ENCODE assay signal across 19 cellular contexts in genomic region chr1:78237364-78237916, GRCh38.
DNase-seq lines count a peak whose midpoint lies in the region; ATAC-seq and TF ChIP-seq lines count a peak whose summit lies in the region.
"Had no signal": no experiment of that assay in that cellular context is flagged by ENCODE, and none has a peak within 500 bp of the region (broad histone marks: within the 10 kb centered on the region; RNA-seq: fewer than 3 reads in every experiment).

No MANE protein-coding gene starts in this region.

- H3K9me2 ChIP-seq in GM23338 (ENCODE audit: insufficient read depth) (no peaks in the 10 kb centered on the region), PC-3 (replicated peaks; ENCODE audit: low read length) (no peaks in the 10 kb centered on the region)

- BruUV-seq in PC-3 (replicated peaks; lab: Mats Ljungman, UMichigan), result no TSS peak

- H3K79me2 ChIP-seq in GM23338 (replicated peaks; ENCODE audit: insufficient read depth) (no peaks in the 10 kb centered on the region), PC-3 (ENCODE audit: low read length) (no peaks in the 10 kb centered on the region)

- H3K36me3 ChIP-seq in GM23338 (ENCODE audit: insufficient read depth) (no peaks in the 10 kb centered on the region), PC-3 (ENCODE audit: low read depth, low read length) (peaks cover 8% of the 10 kb centered on the region; the same call in 1 of the 2 replicates), heart left ventricle (no peaks in the 10 kb centered on the region)
- H3K36me3 ChIP-seq: breast epithelium, neutrophil had no signal

- no peaks in the 10 kb centered on the region for H3F3A ChIP-seq in GM23338 (replicated peaks; ENCODE audit: low read depth)
- H3F3A ChIP-seq in PC-3 (ENCODE audit: low read length, unreplicated experiment), result peaks cover 10% of the 10 kb centered on the region

- H3K4me1 ChIP-seq in GM23338 (ENCODE audit: insufficient read depth) (no peaks in the 10 kb centered on the region), PC-3 (ENCODE audit: insufficient read depth, low read length) (peaks cover 38% of the 10 kb centered on the region), heart left ventricle (peaks cover 0 to 12% (median 0%) of the 10 kb centered on the region in 12 donors)
- H3K4me1 ChIP-seq: breast epithelium had no signal

- H4K20me1 ChIP-seq in GM23338 (replicated peaks; ENCODE audit: insufficient read depth) (no peaks in the 10 kb centered on the region), PC-3 (ENCODE audit: low read length) (no peaks in the 10 kb centered on the region)

- H3K27me3 ChIP-seq in GM23338 (ENCODE audit: insufficient read depth) (peaks cover 99% of the 10 kb centered on the region), PC-3 (ENCODE audit: low read length) (no peaks in the 10 kb centered on the region), heart left ventricle (no peaks in the 10 kb centered on the region)
- H3K27me3 ChIP-seq: breast epithelium, neutrophil had no signal

- H3K27me3 Mint-ChIP-seq in GM23338 (ENCODE audit: insufficient read depth, low read depth, poor library complexity) (peaks cover 92% of the 10 kb centered on the region), progenitor cell of endocrine pancreas (peaks cover 12% of the 10 kb centered on the region)
- H3K27me3 Mint-ChIP-seq in stimulated activated naive CD8-positive, alpha-beta T cell treated with anti-CD3 and anti-CD28 coated beads, Interleukin-15, amount 100 ng/mL, for 72 hours, result no peaks in the 10 kb centered on the region

- H3K4me2 ChIP-seq in GM23338 (no peak overlapping the region), PC-3 (ENCODE audit: low read length) (peak overlapping the region; percentile 53)

- H3K9me3 ChIP-seq in PC-3 (ENCODE audit: low read length) (no peaks in the 10 kb centered on the region), heart left ventricle (peaks cover 0 to 11% (median 0%) of the 10 kb centered on the region in 12 donors)
- H3K9me3 ChIP-seq: breast epithelium, neutrophil had no signal

- ATAC-seq in GM23338, result peak; percentile 94
- peak; percentile 97 for ATAC-seq in PC-3
- no peak for ATAC-seq in heart left ventricle
- ATAC-seq in stimulated activated naive CD8-positive, alpha-beta T cell treated with anti-CD3 and anti-CD28 coated beads, Interleukin-15, amount 100 ng/mL, for 72 hours, result no peak
- no peak for ATAC-seq in HG02870 (IDR thresholded peaks at IDR 0.05; ENCODE audit: unreplicated experiment)
- ATAC-seq: T-cell had no signal

- H3K4me3 ChIP-seq in GM23338, result no peak overlapping the region
- H3K4me3 ChIP-seq in PC-3 (ENCODE audit: low read length), result no peak overlapping the region
- H3K4me3 ChIP-seq in heart left ventricle, result no peak overlapping the region
- H3K4me3 ChIP-seq: breast epithelium had no signal

- CTCF ChIA-PET in PC-3 (lab: Charles Lee), result interaction anchor here (0.6 to 1.6 kb wide), 3 partner anchors 16 to 66 kb away, joined by 3 to 5 read pairs (median 4); no protein-coding TSS in a partner anchor

- 35 to 44% (median 41%) methylated on average over 4 of the region's 4 CpGs for WGBS in heart left ventricle, 4 donors

- TF ChIP-seq POLR2A in heart left ventricle (IDR thresholded peaks at IDR 0.05), result no peak

- no peak overlapping the region for H3K4me3 Mint-ChIP-seq in GM23338
- H3K4me3 Mint-ChIP-seq in progenitor cell of endocrine pancreas (ENCODE audit: low read depth), result no peak overlapping the region
- no peak overlapping the region for H3K4me3 Mint-ChIP-seq in stimulated activated naive CD8-positive, alpha-beta T cell treated with anti-CD3 and anti-CD28 coated beads, Interleukin-15, amount 100 ng/mL, for 72 hours
- H3K4me3 Mint-ChIP-seq: B cell, mesothelial cell of epicardium, T-cell had no signal

- intact Hi-C loops in PC-3 (cut with micrococcal nuclease), result loop anchor here (1.0 to 5.0 kb wide), 7 partner anchors 17 to 370 kb away; no protein-coding TSS in a partner anchor
- intact Hi-C loops in heart left ventricle (cut with DNase I), result no loop called here

- peaks cover 13% of the 10 kb centered on the region for H3K4me1 Mint-ChIP-seq in GM23338
- H3K4me1 Mint-ChIP-seq in progenitor cell of endocrine pancreas (ENCODE audit: low read depth), result peaks cover 17% of the 10 kb centered on the region
- no peaks in the 10 kb centered on the region for H3K4me1 Mint-ChIP-seq in stimulated activated naive CD8-positive, alpha-beta T cell treated with anti-CD3 and anti-CD28 coated beads, Interleukin-15, amount 100 ng/mL, for 72 hours
- H3K4me1 Mint-ChIP-seq: B cell, mesothelial cell of epicardium, T-cell had no signal

- DNase-seq in GM23338 (ENCODE audit: low spot score) (peak; percentile 70), PC-3 (peak; percentile 98), iPS DF 19.7 (ENCODE audit: low read depth, low spot score) (peak; percentile 54), progenitor cell of endocrine pancreas (ENCODE audit: low spot score, unreplicated experiment) (no peak), heart left ventricle (no peak), NCI-H146 treated with DMSO at 0.1 percent for 48 hours (lab: John Stamatoyannopoulos, UW; ENCODE audit: unreplicated experiment) (no peak)
- no peak for DNase-seq in stimulated activated naive CD8-positive, alpha-beta T cell treated with anti-CD3 and anti-CD28 coated beads, Interleukin-15, amount 100 ng/mL, for 72 hours
- DNase-seq: activated CD4-positive, alpha-beta T cell treated with anti-CD3 and anti-CD28 coated beads for 4 hours; activated CD8-positive, alpha-beta memory T cell treated with anti-CD3 and anti-CD28 coated beads, Interleukin-2, amount 50 U/mL, for 48 hours; activated naive CD4-positive, alpha-beta T cell treated with anti-CD3 and anti-CD28 coated beads, Interleukin-2, amount 50 U/mL, for 16 hours; DMS 273 treated with DMSO at 0.1 percent for 48 hours; NCI-H1092 treated with DMSO at 0.1 percent for 48 hours; NCI-H446; T-cell had no signal

- H3K27ac Mint-ChIP-seq in GM23338 (no peak overlapping the region), progenitor cell of endocrine pancreas (peak overlapping the region; percentile 36)
- no peak overlapping the region for H3K27ac Mint-ChIP-seq in stimulated activated naive CD8-positive, alpha-beta T cell treated with anti-CD3 and anti-CD28 coated beads, Interleukin-15, amount 100 ng/mL, for 72 hours
- H3K27ac Mint-ChIP-seq: B cell, mesothelial cell of epicardium, T-cell had no signal

- H3K36me3 Mint-ChIP-seq in GM23338 (ENCODE audit: low read depth) (no peaks in the 10 kb centered on the region), progenitor cell of endocrine pancreas (ENCODE audit: insufficient read depth) (peaks cover 1% of the 10 kb centered on the region)
- H3K36me3 Mint-ChIP-seq: mesothelial cell of epicardium, T-cell had no signal

- H3K9ac ChIP-seq in PC-3 (ENCODE audit: low read length), result peak overlapping the region; percentile 38; the same call in 1 of the 2 replicates

- H3K9me3 Mint-ChIP-seq in GM23338, result peaks cover 9% of the 10 kb centered on the region; the same call in 2 of the 3 replicates
- H3K9me3 Mint-ChIP-seq in progenitor cell of endocrine pancreas (ENCODE audit: low read depth), result peaks cover 7% of the 10 kb centered on the region
- H3K9me3 Mint-ChIP-seq in stimulated activated naive CD8-positive, alpha-beta T cell treated with anti-CD3 and anti-CD28 coated beads, Interleukin-15, amount 100 ng/mL, for 72 hours, result peaks cover 0 to under 1% of the 10 kb centered on the region in 2 donors

- TF ChIP-seq CTCF in GM23338 (conservative IDR thresholded peaks at IDR 0.05; ENCODE audit: low read depth in 2 of 2), result no peak
- TF ChIP-seq CTCF in PC-3 (conservative IDR thresholded peaks at IDR 0.05; ENCODE audit: low read depth, low read length), result no peak
- no peak for TF ChIP-seq CTCF in progenitor cell of endocrine pancreas (IDR thresholded peaks at IDR 0.05; ENCODE audit: unreplicated experiment)
- no peak for TF ChIP-seq CTCF in heart left ventricle (IDR thresholded peaks at IDR 0.05)

- H3K27ac ChIP-seq in GM23338 (ENCODE audit: low read depth) (no peak overlapping the region), PC-3 (ENCODE audit: low read length) (peak overlapping the region; percentile 89), heart left ventricle (no peak overlapping the region)
- H3K27ac ChIP-seq: neutrophil had no signal

- no peak overlapping the region for H2AFZ ChIP-seq in GM23338
- no peak overlapping the region for H2AFZ ChIP-seq in PC-3 (ENCODE audit: low read length)

- POLR2A ChIA-PET in PC-3 (lab: Charles Lee; ENCODE audit: unreplicated experiment), result interaction anchor here (0.5 to 0.7 kb wide), 4 partner anchors 17 to 264 kb away, joined by 4 to 19 read pairs (median 4); no protein-coding TSS in a partner anchor

TF ChIP-seq in GM23338, 12 proteins besides CTCF, POLR2A, EP300 and RAD21:
- TF ChIP-seq ZNF331 (CRISPR knock-in tag; IDR thresholded peaks at IDR 0.05; ENCODE audit: low read depth), result no peak
- peak; percentile 93 for TF ChIP-seq NANOG (IDR thresholded peaks at IDR 0.05; ENCODE audit: borderline replicate concordance)

Comparison
In these comparisons a context has a peak if more than half of its experiments do, and no peak if none do; other contexts are left out.
1. ATAC-seq: peak in GM23338 (single experiment) and PC-3 (single experiment); none in heart left ventricle (0 of 4), stimulated activated naive CD8-positive, alpha-beta T cell treated with anti-CD3 and anti-CD28 coated beads, Interleukin-15, amount 100 ng/mL, for 72 hours (single experiment) and HG02870 (single experiment).
2. DNase-seq: peak in GM23338 (single experiment), PC-3 (single experiment) and iPS DF 19.7 (single experiment); none in progenitor cell of endocrine pancreas (single experiment), heart left ventricle (0 of 5), stimulated activated naive CD8-positive, alpha-beta T cell treated with anti-CD3 and anti-CD28 coated beads, Interleukin-15, amount 100 ng/mL, for 72 hours (0 of 2) and NCI-H146 treated with DMSO at 0.1 percent for 48 hours (single experiment).